ENCODE assay signal across 16 cellular contexts in genomic region chrX:97308161-97308560, GRCh38.
"Had no signal": no experiment of that assay in that cellular context is flagged by ENCODE, and none has a peak within 500 bp of the region (broad histone marks: within the 10 kb centered on the region; RNA-seq: fewer than 3 reads in every experiment).

No MANE protein-coding gene starts in this region.

- H3K4me3 Mint-ChIP-seq: activated CD4-positive, alpha-beta memory T cell treated with anti-CD3 and anti-CD28 coated beads, Interleukin-2, amount 10 ng/mL, durations not matched to agents 7 days and 5 days; activated naive CD8-positive, alpha-beta T cell treated with anti-CD3 and anti-CD28 coated beads for 36 hours; activated T-cell treated with anti-CD3 and anti-CD28 coated beads, Interleukin-2, amount 50 U/mL, for 72 hours; nephron progenitor cell had no signal

- H3K36me3 ChIP-seq: gastroesophageal sphincter, left ventricle myocardium inferior, upper lobe of left lung had no signal

- H3K4me1 ChIP-seq: gastroesophageal sphincter, left ventricle myocardium inferior, upper lobe of left lung had no signal

- H3K27me3 Mint-ChIP-seq: activated CD4-positive, alpha-beta memory T cell treated with anti-CD3 and anti-CD28 coated beads, Interleukin-2, amount 10 ng/mL, durations not matched to agents 7 days and 5 days; activated naive CD8-positive, alpha-beta T cell treated with anti-CD3 and anti-CD28 coated beads for 36 hours had no signal

- H3K36me3 Mint-ChIP-seq: activated naive CD8-positive, alpha-beta T cell treated with anti-CD3 and anti-CD28 coated beads for 36 hours had no signal

- H3K9me3 ChIP-seq: gastroesophageal sphincter, left ventricle myocardium inferior, upper lobe of left lung had no signal

- H3K9me3 Mint-ChIP-seq: activated CD4-positive, alpha-beta memory T cell treated with anti-CD3 and anti-CD28 coated beads, Interleukin-2, amount 10 ng/mL, durations not matched to agents 7 days and 5 days; activated naive CD8-positive, alpha-beta T cell treated with anti-CD3 and anti-CD28 coated beads for 36 hours; activated T-cell treated with anti-CD3 and anti-CD28 coated beads, Interleukin-2, amount 50 U/mL, for 72 hours; nephron progenitor cell had no signal

- H3K4me1 Mint-ChIP-seq: activated CD4-positive, alpha-beta memory T cell treated with anti-CD3 and anti-CD28 coated beads, Interleukin-2, amount 10 ng/mL, durations not matched to agents 7 days and 5 days; activated naive CD8-positive, alpha-beta T cell treated with anti-CD3 and anti-CD28 coated beads for 36 hours had no signal

- H3K27ac ChIP-seq: gastroesophageal sphincter, left ventricle myocardium inferior, upper lobe of left lung had no signal

- H3K27ac Mint-ChIP-seq: activated CD4-positive, alpha-beta memory T cell treated with anti-CD3 and anti-CD28 coated beads, Interleukin-2, amount 10 ng/mL, durations not matched to agents 7 days and 5 days; activated naive CD8-positive, alpha-beta T cell treated with anti-CD3 and anti-CD28 coated beads for 36 hours; activated T-cell treated with anti-CD3 and anti-CD28 coated beads, Interleukin-2, amount 50 U/mL, for 72 hours; nephron progenitor cell had no signal

- H3K4me3 ChIP-seq: gastroesophageal sphincter, left ventricle myocardium inferior, upper lobe of left lung had no signal

- DNase-seq: activated CD4-positive, alpha-beta memory T cell treated with anti-CD3 and anti-CD28 coated beads, Interleukin-2, amount 10 ng/mL, durations not matched to agents 7 days and 5 days; activated CD4-positive, alpha-beta T cell treated with anti-CD3 and anti-CD28 coated beads for 1 hour; activated gamma-delta T cell treated with Interleukin-2 at 50 U/mL for 16 hours; activated naive CD8-positive, alpha-beta T cell treated with anti-CD3 and anti-CD28 coated beads for 36 hours; activated T-cell treated with anti-CD3 and anti-CD28 coated beads, Interleukin-2, amount 50 U/mL, for 72 hours; caudate nucleus; dermis blood vessel endothelial cell; kidney; left ventricle myocardium inferior; mesendoderm; nephron progenitor cell; stimulated activated CD4-positive, alpha-beta T cell treated with anti-CD3 and anti-CD28 coated beads, Interleukin-2, amount 100 ng/mL, for 48 hours; stimulated activated naive CD8-positive, alpha-beta T cell treated with anti-CD3 and anti-CD28 coated beads, Interleukin-15, Interleukin-2, amounts not matched to agents 100 U/mL and 50 U/mL, for 24 hours; T-helper 9 cell; upper lobe of left lung had no signal

- H3K27me3 ChIP-seq: gastroesophageal sphincter, upper lobe of left lung had no signal
